In the genomic region with DNA sequence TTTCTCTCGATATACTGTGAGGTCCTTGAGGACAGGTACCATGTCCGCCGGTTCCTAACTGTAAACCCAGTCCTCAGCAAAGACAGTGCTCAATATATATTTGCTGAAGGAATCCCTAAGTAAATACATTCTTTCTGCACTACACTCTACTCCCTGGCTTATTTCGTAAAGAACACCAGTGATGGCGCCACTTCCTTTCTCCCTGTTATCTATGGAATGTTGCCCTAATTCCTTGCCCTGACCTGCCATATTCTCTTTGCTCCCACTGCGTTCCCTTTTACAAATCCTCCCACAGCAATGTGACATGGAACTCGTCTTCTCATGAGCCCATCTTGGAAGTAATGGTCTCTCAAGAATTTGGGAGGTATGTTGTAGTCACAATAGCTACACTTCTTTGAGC, we compare ENCODE assay signal across 25 cellular contexts.
"Had no signal": no experiment of that assay in that cellular context is flagged by ENCODE, and none has a peak within 500 bp of the region (broad histone marks: within the 10 kb centered on the region; RNA-seq: fewer than 3 reads in every experiment).

No MANE protein-coding gene starts in this region.

- H3K27ac Mint-ChIP-seq: dendritic cell treated with granulocyte-macrophage colony-stimulating factor and Interleukin-4, amounts not matched to agents 40 ng/mL and 50 ng/mL, for 4 days; effector memory CD8-positive, alpha-beta T cell; endodermal cell had no signal

- H3K27ac ChIP-seq: colonic mucosa, coronary artery, dorsolateral prefrontal cortex, epithelial cell of prostate, esophagus muscularis mucosa, esophagus squamous epithelium, foreskin keratinocyte, gastrocnemius medialis, gastroesophageal sphincter, heart left ventricle, heart right ventricle had no signal

- H3K27me3 Mint-ChIP-seq: dendritic cell treated with granulocyte-macrophage colony-stimulating factor and Interleukin-4, amounts not matched to agents 40 ng/mL and 50 ng/mL, for 4 days; effector memory CD8-positive, alpha-beta T cell had no signal

- H3K36me3 ChIP-seq: colonic mucosa, esophagus muscularis mucosa, esophagus squamous epithelium, gastrocnemius medialis, gastroesophageal sphincter, heart left ventricle, heart right ventricle had no signal

- H3K4me3 Mint-ChIP-seq: dendritic cell treated with granulocyte-macrophage colony-stimulating factor and Interleukin-4, amounts not matched to agents 40 ng/mL and 50 ng/mL, for 4 days; effector memory CD8-positive, alpha-beta T cell; endodermal cell had no signal

- H3K4me3 ChIP-seq: colonic mucosa, coronary artery, dorsolateral prefrontal cortex, esophagus muscularis mucosa, esophagus squamous epithelium, gastrocnemius medialis, gastroesophageal sphincter, heart left ventricle, heart right ventricle had no signal

- DNase-seq: colonic mucosa; cortex of kidney; dermis blood vessel endothelial cell; dorsolateral prefrontal cortex; effector CD4-positive, alpha-beta T cell; effector CD8-positive, alpha-beta T cell; effector memory CD4-positive, alpha-beta T cell; effector memory CD8-positive, alpha-beta T cell; endodermal cell; erythroblast; esophagus squamous epithelium; foreskin fibroblast; foreskin keratinocyte; foreskin melanocyte; gastrocnemius medialis; glutamatergic neuron; head of caudate nucleus; heart left ventricle; heart right ventricle had no signal

- H3K9me3 Mint-ChIP-seq: endodermal cell had no signal

- H3K4me1 Mint-ChIP-seq: endodermal cell had no signal

- ATAC-seq: effector memory CD8-positive, alpha-beta T cell; esophagus mucosa; foreskin keratinocyte; gastrocnemius medialis; gastroesophageal sphincter; heart left ventricle; heart right ventricle had no signal

- H3K4me1 ChIP-seq: colonic mucosa, esophagus muscularis mucosa, esophagus squamous epithelium, foreskin keratinocyte, gastrocnemius medialis, gastroesophageal sphincter, heart left ventricle, heart right ventricle had no signal

- H3K9me3 ChIP-seq: colonic mucosa, esophagus squamous epithelium, gastrocnemius medialis had no signal

- H3K27me3 ChIP-seq: colonic mucosa, esophagus muscularis mucosa, esophagus squamous epithelium, foreskin keratinocyte, gastrocnemius medialis, gastroesophageal sphincter, heart left ventricle, heart right ventricle had no signal
